ENCODE assay signal across 21 cellular contexts in the genomic region with DNA sequence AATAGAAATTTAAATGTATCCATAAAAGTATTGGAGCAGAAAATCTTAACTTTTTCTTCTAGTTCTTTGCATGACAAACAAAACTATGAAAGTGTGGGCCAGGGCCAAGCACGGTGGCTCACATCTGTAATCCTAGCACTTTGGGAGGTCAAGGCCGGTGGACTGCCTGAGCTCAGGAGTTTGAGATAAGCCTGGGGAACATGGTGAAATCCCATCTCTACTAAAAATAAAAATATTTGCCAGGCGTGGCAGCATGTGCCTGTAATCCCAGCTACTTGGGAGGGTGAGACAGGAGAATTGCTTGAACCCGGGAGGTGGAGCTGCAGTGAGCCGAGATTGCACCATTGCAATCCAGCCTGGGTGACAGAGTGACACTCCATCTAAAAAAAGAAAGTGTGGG.
DNase-seq lines count a peak whose midpoint lies in the region; ATAC-seq and TF ChIP-seq lines count a peak whose summit lies in the region.
"Had no signal": no experiment of that assay in that cellular context is flagged by ENCODE, and none has a peak within 500 bp of the region (broad histone marks: within the 10 kb centered on the region; RNA-seq: fewer than 3 reads in every experiment).

No MANE protein-coding gene starts in this region.

- WGBS in body of pancreas, 2 donors, result 43 to 50% methylated on average over 5 of the region's 5 CpGs
- WGBS in liver, result 50% methylated on average over 5 of the region's 5 CpGs

- H3K4me1 ChIP-seq in body of pancreas (no peaks in the 10 kb centered on the region), liver (ENCODE audit: control insufficient read depth in 4 of 4, insufficient read depth in 4 of 4, low read length in 3 of 4) (no peaks in the 10 kb centered on the region)

- no peak for TF ChIP-seq POLR2A in body of pancreas (IDR thresholded peaks at IDR 0.05)

- ATAC-seq in left ventricle myocardium superior (peak; percentile 25), Right ventricle myocardium inferior (no peak), body of pancreas (no peak), GM19023 (IDR thresholded peaks at IDR 0.05; ENCODE audit: unreplicated experiment) (no peak), GM21576 (IDR thresholded peaks at IDR 0.05; ENCODE audit: unreplicated experiment) (no peak)
- ATAC-seq: CD8-positive, alpha-beta T cell; GM12878 had no signal

- H3K27me3 ChIP-seq in body of pancreas (no peaks in the 10 kb centered on the region), liver (ENCODE audit: control insufficient read depth in 4 of 4, insufficient read depth in 4 of 4, low read length in 3 of 4) (no peaks in the 10 kb centered on the region)
- H3K27me3 ChIP-seq: BLaER1 had no signal

- H3K9me3 ChIP-seq in body of pancreas, result no peaks in the 10 kb centered on the region
- H3K9me3 ChIP-seq in liver (ENCODE audit: control insufficient read depth in 4 of 4, low read length in 3 of 4), result no peaks in the 10 kb centered on the region
- H3K9me3 ChIP-seq: BLaER1 had no signal

- no peaks in the 10 kb centered on the region for H3K36me3 ChIP-seq in body of pancreas (replicated peaks in 1 of 2; ENCODE audit: insufficient read depth in 1 of 2, low read depth in 2 of 2)
- no peaks in the 10 kb centered on the region for H3K36me3 ChIP-seq in liver (ENCODE audit: control insufficient read depth in 4 of 4, insufficient read depth in 3 of 4, low read depth in 1 of 4, low read length in 3 of 4)
- H3K36me3 ChIP-seq: BLaER1 had no signal

- no peak overlapping the region for H3K4me3 ChIP-seq in body of pancreas
- no peak overlapping the region for H3K4me3 ChIP-seq in liver (ENCODE audit: low read depth in 1 of 3, low read length in 3 of 3)
- H3K4me3 ChIP-seq: BLaER1, GM12878, GM23248 had no signal

- no peak overlapping the region for H3K9ac ChIP-seq in liver (ENCODE audit: low read depth in 1 of 2, low read length in 2 of 2)
- H3K9ac ChIP-seq: BLaER1, GM23248 had no signal

- TF ChIP-seq CTCF in body of pancreas (IDR thresholded peaks at IDR 0.05) (no peak), liver (IDR thresholded peaks at IDR 0.05; ENCODE audit: low read depth, low read length, missing input control) (no peak)

- TF ChIP-seq RAD21 in liver (IDR thresholded peaks at IDR 0.05), result no peak

- intact Hi-C loops in left ventricle myocardium superior (cut with micrococcal nuclease), result no loop called here
- intact Hi-C loops in Right ventricle myocardium inferior (cut with DNase I), result no loop called here
- intact Hi-C loops in body of pancreas (cut with DNase I), result no loop called here

- DNase-seq in left ventricle myocardium superior, result no peak
- no peak for DNase-seq in Right ventricle myocardium inferior (ENCODE audit: missing footprints)
- DNase-seq in body of pancreas, result peak; percentile 8 to 32 (median 14)
- DNase-seq in midbrain (lab: John Stamatoyannopoulos, UW), result no peak
- no peak for DNase-seq in effector CD8-positive, alpha-beta T cell (lab: John Stamatoyannopoulos, UW)
- DNase-seq: CD4-positive, CD25-positive, alpha-beta regulatory T cell; CD8-positive, alpha-beta T cell; DMS 273 treated with DMSO at 0.1 percent for 48 hours; DMS79; EL; GDM1; GM23248; H7; HCEC 1CT had no signal

- no peak overlapping the region for H3K27ac ChIP-seq in body of pancreas
- no peak overlapping the region for H3K27ac ChIP-seq in liver (ENCODE audit: low read depth in 1 of 2, low read length in 2 of 2)
- H3K27ac ChIP-seq: 22Rv1, BLaER1, C4-2B, GM23248 had no signal

TF ChIP-seq in liver, 16 proteins besides CTCF, POLR2A, EP300 and RAD21:
- no peak for TF ChIP-seq NR2F2 (IDR thresholded peaks at IDR 0.05)
- no peak for TF ChIP-seq JUND (IDR thresholded peaks at IDR 0.05)
- TF ChIP-seq RXRA (IDR thresholded peaks at IDR 0.05), result peak in 1 of 2 donors; percentile 22
- TF ChIP-seq, protein P1, sequence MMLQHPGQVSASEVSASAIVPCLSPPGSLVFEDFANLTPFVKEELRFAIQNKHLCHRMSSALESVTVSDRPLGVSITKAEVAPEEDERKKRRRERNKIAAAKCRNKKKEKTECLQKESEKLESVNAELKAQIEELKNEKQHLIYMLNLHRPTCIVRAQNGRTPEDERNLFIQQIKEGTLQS (IDR thresholded peaks at IDR 0.05), result no peak
- TF ChIP-seq YY1 (IDR thresholded peaks at IDR 0.05), result no peak
- TF ChIP-seq, protein P2, sequence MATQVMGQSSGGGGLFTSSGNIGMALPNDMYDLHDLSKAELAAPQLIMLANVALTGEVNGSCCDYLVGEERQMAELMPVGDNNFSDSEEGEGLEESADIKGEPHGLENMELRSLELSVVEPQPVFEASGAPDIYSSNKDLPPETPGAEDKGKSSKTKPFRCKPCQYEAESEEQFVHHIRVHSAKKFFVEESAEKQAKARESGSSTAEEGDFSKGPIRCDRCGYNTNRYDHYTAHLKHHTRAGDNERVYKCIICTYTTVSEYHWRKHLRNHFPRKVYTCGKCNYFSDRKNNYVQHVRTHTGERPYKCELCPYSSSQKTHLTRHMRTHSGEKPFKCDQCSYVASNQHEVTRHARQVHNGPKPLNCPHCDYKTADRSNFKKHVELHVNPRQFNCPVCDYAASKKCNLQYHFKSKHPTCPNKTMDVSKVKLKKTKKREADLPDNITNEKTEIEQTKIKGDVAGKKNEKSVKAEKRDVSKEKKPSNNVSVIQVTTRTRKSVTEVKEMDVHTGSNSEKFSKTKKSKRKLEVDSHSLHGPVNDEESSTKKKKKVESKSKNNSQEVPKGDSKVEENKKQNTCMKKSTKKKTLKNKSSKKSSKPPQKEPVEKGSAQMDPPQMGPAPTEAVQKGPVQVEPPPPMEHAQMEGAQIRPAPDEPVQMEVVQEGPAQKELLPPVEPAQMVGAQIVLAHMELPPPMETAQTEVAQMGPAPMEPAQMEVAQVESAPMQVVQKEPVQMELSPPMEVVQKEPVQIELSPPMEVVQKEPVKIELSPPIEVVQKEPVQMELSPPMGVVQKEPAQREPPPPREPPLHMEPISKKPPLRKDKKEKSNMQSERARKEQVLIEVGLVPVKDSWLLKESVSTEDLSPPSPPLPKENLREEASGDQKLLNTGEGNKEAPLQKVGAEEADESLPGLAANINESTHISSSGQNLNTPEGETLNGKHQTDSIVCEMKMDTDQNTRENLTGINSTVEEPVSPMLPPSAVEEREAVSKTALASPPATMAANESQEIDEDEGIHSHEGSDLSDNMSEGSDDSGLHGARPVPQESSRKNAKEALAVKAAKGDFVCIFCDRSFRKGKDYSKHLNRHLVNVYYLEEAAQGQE (IDR thresholded peaks at IDR 0.05), result no peak
- TF ChIP-seq HNF4G (IDR thresholded peaks at IDR 0.05), result no peak
- TF ChIP-seq FOXA2 (IDR thresholded peaks at IDR 0.05), result no peak
- TF ChIP-seq HNF4A (conservative IDR thresholded peaks at IDR 0.05), result peak; percentile 36 to 50
- TF ChIP-seq FOXA1 (IDR thresholded peaks at IDR 0.05), result no peak
- TF ChIP-seq, protein P3, sequence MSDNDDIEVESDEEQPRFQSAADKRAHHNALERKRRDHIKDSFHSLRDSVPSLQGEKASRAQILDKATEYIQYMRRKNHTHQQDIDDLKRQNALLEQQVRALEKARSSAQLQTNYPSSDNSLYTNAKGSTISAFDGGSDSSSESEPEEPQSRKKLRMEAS (IDR thresholded peaks at IDR 0.05), result no peak
- TF ChIP-seq GABPA (IDR thresholded peaks at IDR 0.05 in 1 of 2, conservative IDR thresholded peaks at IDR 0.05 in 1 of 2), result no peak
- TF ChIP-seq, protein P4, sequence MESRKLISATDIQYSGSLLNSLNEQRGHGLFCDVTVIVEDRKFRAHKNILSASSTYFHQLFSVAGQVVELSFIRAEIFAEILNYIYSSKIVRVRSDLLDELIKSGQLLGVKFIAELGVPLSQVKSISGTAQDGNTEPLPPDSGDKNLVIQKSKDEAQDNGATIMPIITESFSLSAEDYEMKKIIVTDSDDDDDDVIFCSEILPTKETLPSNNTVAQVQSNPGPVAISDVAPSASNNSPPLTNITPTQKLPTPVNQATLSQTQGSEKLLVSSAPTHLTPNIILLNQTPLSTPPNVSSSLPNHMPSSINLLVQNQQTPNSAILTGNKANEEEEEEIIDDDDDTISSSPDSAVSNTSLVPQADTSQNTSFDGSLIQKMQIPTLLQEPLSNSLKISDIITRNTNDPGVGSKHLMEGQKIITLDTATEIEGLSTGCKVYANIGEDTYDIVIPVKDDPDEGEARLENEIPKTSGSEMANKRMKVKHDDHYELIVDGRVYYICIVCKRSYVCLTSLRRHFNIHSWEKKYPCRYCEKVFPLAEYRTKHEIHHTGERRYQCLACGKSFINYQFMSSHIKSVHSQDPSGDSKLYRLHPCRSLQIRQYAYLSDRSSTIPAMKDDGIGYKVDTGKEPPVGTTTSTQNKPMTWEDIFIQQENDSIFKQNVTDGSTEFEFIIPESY (IDR thresholded peaks at IDR 0.05), result no peak
- no peak for TF ChIP-seq SP1 (IDR thresholded peaks at IDR 0.05)

Comparison
In these comparisons a context has a peak if more than half of its experiments do, and no peak if none do; other contexts are left out.
1. DNase-seq: peak in body of pancreas (4 of 4); none in left ventricle myocardium superior (single experiment), Right ventricle myocardium inferior (single experiment), midbrain (single experiment) and effector CD8-positive, alpha-beta T cell (single experiment).